ENCODE assay signal across 8 cellular contexts in genomic region chr2:233418761-233419625, GRCh38.
DNase-seq lines count a peak whose midpoint lies in the region; ATAC-seq and TF ChIP-seq lines count a peak whose summit lies in the region.

No MANE protein-coding gene starts in this region.

- H3K27me3 ChIP-seq in rectal smooth muscle tissue (ENCODE audit: control insufficient read depth, insufficient read depth, low read length): no peaks in the 10 kb centered on the region

- peaks cover 8% of the 10 kb centered on the region for H3K4me1 ChIP-seq in rectal smooth muscle tissue (ENCODE audit: control insufficient read depth, insufficient read depth, low read length)

- DNase-seq in T-helper 9 cell (peak; percentile 21), endothelial cell (ENCODE audit: low spot score) (no peak), HCEC 1CT (no peak), GM03348 (ENCODE audit: low spot score) (no peak), NCI-H1694 (lab: John Stamatoyannopoulos, UW) (no peak)

- H3K36me3 ChIP-seq in rectal smooth muscle tissue (ENCODE audit: control insufficient read depth, insufficient read depth, low read length): no peaks in the 10 kb centered on the region

- H3K9me3 Mint-ChIP-seq in endothelial cell (ENCODE audit: unreplicated experiment): no peaks in the 10 kb centered on the region

- peaks cover 3% of the 10 kb centered on the region for H3K27me3 Mint-ChIP-seq in endothelial cell (ENCODE audit: unreplicated experiment)

- no peak overlapping the region for H3K4me3 Mint-ChIP-seq in endothelial cell (ENCODE audit: unreplicated experiment)

- H3K4me1 Mint-ChIP-seq in endothelial cell (ENCODE audit: unreplicated experiment): peaks cover 22% of the 10 kb centered on the region

- peak; percentile 50 for ATAC-seq in GM18867 (IDR thresholded peaks at IDR 0.05; ENCODE audit: unreplicated experiment)
- ATAC-seq in HG02981 (IDR thresholded peaks at IDR 0.05; ENCODE audit: unreplicated experiment): peak; percentile 46

- no peak overlapping the region for H3K27ac ChIP-seq in rectal smooth muscle tissue (ENCODE audit: low read depth, low read length)

- peaks cover 6% of the 10 kb centered on the region for H3K36me3 Mint-ChIP-seq in endothelial cell (ENCODE audit: low read depth, unreplicated experiment)

- H3K27ac Mint-ChIP-seq in endothelial cell (ENCODE audit: unreplicated experiment): peak overlapping the region; percentile 40

- H3K9ac ChIP-seq in rectal smooth muscle tissue (ENCODE audit: low read length): no peak overlapping the region

- TF ChIP-seq CTCF in endothelial cell (IDR thresholded peaks at IDR 0.05; ENCODE audit: unreplicated experiment): no peak

- H3K4me3 ChIP-seq in rectal smooth muscle tissue (ENCODE audit: low read length): peak overlapping the region; percentile 35
